1 cellular context compared by ENCODE assay signal in the genomic region with DNA sequence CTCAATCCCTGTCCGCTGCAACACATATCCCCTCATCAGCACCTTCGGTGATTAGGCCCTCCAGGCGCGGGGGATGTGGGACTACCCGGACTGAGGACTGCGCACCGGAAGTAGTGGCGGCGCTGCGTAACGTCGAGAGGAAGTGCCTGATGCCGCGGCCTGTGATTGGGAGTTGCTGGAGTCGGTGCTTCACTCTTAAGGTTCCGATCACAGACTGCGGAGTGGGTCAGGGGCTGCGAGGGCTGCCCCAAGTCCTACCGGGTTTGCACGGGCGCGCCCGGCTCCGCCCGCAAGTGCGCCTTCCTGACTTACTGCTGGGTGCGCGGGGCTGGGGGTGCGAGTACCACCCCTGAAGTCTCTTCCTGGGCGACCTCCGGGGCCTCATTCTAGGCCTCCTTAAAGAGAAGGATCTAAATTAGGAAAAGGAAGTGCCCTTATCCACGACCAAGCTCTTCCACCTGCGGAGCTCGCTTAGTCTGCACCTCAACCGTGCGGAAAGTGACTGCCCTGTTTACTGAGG.
TF ChIP-seq lines count a peak whose summit lies in the region.

ALKBH3 (plus strand) TSS at position 192 of the 520 bp plus-strand sequence. CDS start 1,822 bp downstream, outside the sequence.

TF ChIP-seq in HepG2, 621 proteins besides CTCF, POLR2A, EP300 and RAD21 (continued from another document and continues in another):
- TF ChIP-seq KIAA2018 (CRISPR knock-in tag; IDR thresholded peaks at IDR 0.05; ENCODE audit: borderline replicate concordance) (no peak), ZNF558 (CRISPR knock-in tag; IDR thresholded peaks at IDR 0.05; ENCODE audit: borderline replicate concordance) (no peak), ZNF556 (CRISPR knock-in tag; IDR thresholded peaks at IDR 0.05; ENCODE audit: borderline replicate concordance) (peak; percentile 97), PRDM15 (CRISPR knock-in tag; IDR thresholded peaks at IDR 0.05) (no peak), YEATS4 (CRISPR knock-in tag; IDR thresholded peaks at IDR 0.05; ENCODE audit: borderline replicate concordance) (peak; percentile 93), ZNF367 (CRISPR knock-in tag; IDR thresholded peaks at IDR 0.05; ENCODE audit: borderline replicate concordance) (no peak), ZNF569 (CRISPR knock-in tag; IDR thresholded peaks at IDR 0.05; ENCODE audit: borderline replicate concordance) (0 out of 2 replicates have a peak, but pooled peaks have one; percentile 78), ZNF557 (CRISPR knock-in tag; IDR thresholded peaks at IDR 0.05) (no peak), ZNF749 (CRISPR knock-in tag; IDR thresholded peaks at IDR 0.05; ENCODE audit: borderline replicate concordance) (no peak), CENPBD1 (CRISPR knock-in tag; IDR thresholded peaks at IDR 0.05; ENCODE audit: borderline replicate concordance, low read depth) (no peak), TMF1 (CRISPR knock-in tag; IDR thresholded peaks at IDR 0.05; ENCODE audit: low read depth) (0 out of 2 replicates have a peak, but pooled peaks have one; percentile 72), MTF2 (CRISPR knock-in tag; IDR thresholded peaks at IDR 0.05; ENCODE audit: borderline replicate concordance) (peak; percentile 98), KDM6A (CRISPR knock-in tag; IDR thresholded peaks at IDR 0.05; ENCODE audit: low read depth) (peak; percentile 10; the same call in 1 of the 2 replicates), RARA (CRISPR knock-in tag; IDR thresholded peaks at IDR 0.05) (peak; percentile 43; the same call in 1 of the 2 replicates), ZNF329 (CRISPR knock-in tag; IDR thresholded peaks at IDR 0.05; ENCODE audit: low read depth) (0 out of 2 replicates have a peak, but pooled peaks have one; percentile 31), PATZ1 (CRISPR knock-in tag; IDR thresholded peaks at IDR 0.05) (peak; percentile 58; the same call in 1 of the 2 replicates), ZFP37 (CRISPR knock-in tag; IDR thresholded peaks at IDR 0.05; ENCODE audit: borderline replicate concordance) (no peak), ZNF274 (CRISPR knock-in tag; IDR thresholded peaks at IDR 0.05) (peak; percentile 81; the same call in 1 of the 2 replicates), TFE3 (CRISPR knock-in tag; IDR thresholded peaks at IDR 0.05) (no peak), MED8 (CRISPR knock-in tag; IDR thresholded peaks at IDR 0.05; ENCODE audit: insufficient replicate concordance) (peak; percentile 56), ZZZ3 (CRISPR knock-in tag; IDR thresholded peaks at IDR 0.05; ENCODE audit: borderline replicate concordance) (peak; percentile 85; the same call in 1 of the 2 replicates), ZNF629 (CRISPR knock-in tag; conservative IDR thresholded peaks at IDR 0.05) (no peak), ZNF18 (CRISPR knock-in tag; IDR thresholded peaks at IDR 0.05; ENCODE audit: insufficient replicate concordance) (no peak), PCBP1 (IDR thresholded peaks at IDR 0.05; ENCODE audit: borderline replicate concordance, low read depth, low read length) (peak; percentile 89), SIX4 (CRISPR knock-in tag; IDR thresholded peaks at IDR 0.05) (peak; percentile 47; the same call in 1 of the 2 replicates), ATF3 (CRISPR knock-in tag; IDR thresholded peaks at IDR 0.05) (0 out of 2 replicates have a peak, but pooled peaks have one; percentile 43), ZSCAN5A (CRISPR knock-in tag; IDR thresholded peaks at IDR 0.05; ENCODE audit: borderline replicate concordance) (peak; percentile 96), ZNF354B (CRISPR knock-in tag; IDR thresholded peaks at IDR 0.05) (peak; percentile 87; the same call in 1 of the 2 replicates), RXRB (CRISPR knock-in tag; IDR thresholded peaks at IDR 0.05; ENCODE audit: borderline replicate concordance) (peak; percentile 73; the same call in 1 of the 2 replicates), GPN1 (CRISPR knock-in tag; IDR thresholded peaks at IDR 0.05; ENCODE audit: borderline replicate concordance) (no peak; the same call in 1 of the 2 replicates), KLF12 (CRISPR knock-in tag; IDR thresholded peaks at IDR 0.05; ENCODE audit: borderline replicate concordance) (no peak), SIX1 (CRISPR knock-in tag; IDR thresholded peaks at IDR 0.05; ENCODE audit: borderline replicate concordance) (no peak)
